Comparison of ENCODE assay signal across 20 cellular contexts in genomic region chr4:89538886-89539285, GRCh38.
A peak's percentile ranks its signal among the peaks of the same experiment; 100 is the strongest.
DNase-seq lines count a peak whose midpoint lies in the region; ATAC-seq, FAIRE-seq and TF ChIP-seq lines count a peak whose summit lies in the region.
"Had no signal": no experiment of that assay in that cellular context is flagged by ENCODE, and none has a peak within 500 bp of the region (broad histone marks: within the 10 kb centered on the region; RNA-seq: fewer than 3 reads in every experiment).

No MANE protein-coding gene starts in this region.

- 31% methylated on average over 1 of the region's 1 CpG for WGBS in A549 (ENCODE audit: missing lambda C conversion rate)

- intact Hi-C loops in posterior cingulate gyrus (cut with DNase I) (no loop called here), Caco-2 (cut with micrococcal nuclease; ENCODE audit: unreplicated experiment) (no loop called here)

- peak overlapping the region; percentile 59 for H3K4me2 ChIP-seq in A549
- H3K4me2 ChIP-seq: BLaER1 had no signal

- no peak for TF ChIP-seq CTCF in A549 (IDR thresholded peaks at IDR 0.05)
- no peak for TF ChIP-seq CTCF in fibroblast of pulmonary artery (IDR thresholded peaks at IDR 0.05; ENCODE audit: low read length, missing control alignments)
- TF ChIP-seq CTCF in nephron (IDR thresholded peaks at IDR 0.05; ENCODE audit: unreplicated experiment in 3 of 3): no peak
- no peak for TF ChIP-seq CTCF in Caco-2 (IDR thresholded peaks at IDR 0.05; ENCODE audit: insufficient read depth in 1 of 2, low read depth in 1 of 2, low read length in 1 of 2, severe bottlenecking in 1 of 2, unreplicated experiment in 1 of 2)

- no peak for TF ChIP-seq POLR2A in A549 (IDR thresholded peaks at IDR 0.05; ENCODE audit: low read length)

- no peaks in the 10 kb centered on the region for H3K36me3 ChIP-seq in SJSA1
- no peaks in the 10 kb centered on the region for H3K36me3 ChIP-seq in Caco-2 (ENCODE audit: control insufficient read depth, insufficient read depth, low read length)
- H3K36me3 ChIP-seq: BLaER1 had no signal

- CTCF ChIA-PET in A549 (lab: Yijun Ruan, JAX) (no interaction called here), Caco-2 (lab: Charles Lee) (no interaction called here)

- H3K4me3 ChIP-seq in A549 (no peak overlapping the region), SJSA1 (no peak overlapping the region), fibroblast of pulmonary artery (replicated peaks; ENCODE audit: low read depth, low read length) (no peak overlapping the region), Caco-2 (ENCODE audit: low read depth, low read length) (no peak overlapping the region)
- H3K4me3 ChIP-seq: BLaER1 had no signal

- BruUV-seq in Caco-2 (replicated peaks; lab: Mats Ljungman, UMichigan): no TSS peak

- TF ChIP-seq EP300 in A549 (IDR thresholded peaks at IDR 0.05): no peak

- no peak for FAIRE-seq in A549 (lab: Jason Lieb, UNC)
- FAIRE-seq: GM12892, GM18507 had no signal

- H3K9me3 Mint-ChIP-seq in nephron (peaks cover 18% of the 10 kb centered on the region), Caco-2 (ENCODE audit: unreplicated experiment) (peaks cover 13% of the 10 kb centered on the region)

- peak overlapping the region in 2 of 3 experiments; percentile 25 to 54 for H3K27ac Mint-ChIP-seq in nephron
- H3K27ac Mint-ChIP-seq in Caco-2 (ENCODE audit: unreplicated experiment): no peak overlapping the region
- H3K27ac Mint-ChIP-seq: CD8-positive, alpha-beta T cell had no signal

- H3K27ac ChIP-seq in A549 (peak overlapping the region in 1 of 2 experiments; percentile 50; a peak in 1 of 6 replicates), SJSA1 (peak overlapping the region; percentile 60; the same call in 1 of the 2 replicates)
- H3K27ac ChIP-seq: BLaER1 had no signal

- DNase-seq in A549 (ENCODE audit: low read depth in 1 of 2, low spot score in 1 of 2) (no peak), SJSA1 (ENCODE audit: low read depth in 1 of 2, low spot score in 2 of 2) (peak in 1 of 2 experiments; percentile 9), fibroblast of pulmonary artery (ENCODE audit: low read depth) (peak; percentile 38), posterior cingulate gyrus (no peak), DMS79 treated with DMSO at 0.1 percent for 48 hours (lab: John Stamatoyannopoulos, UW) (no peak), Caco-2 (no peak)
- DNase-seq: 8988T; CD8-positive, alpha-beta T cell; DMS53; KBM-7; NCI-H1417; NCI-H187; NCI-H524; NCI-H82; SHP77 had no signal

- H3K27me3 ChIP-seq in SJSA1 (replicated peaks) (no peaks in the 10 kb centered on the region), Caco-2 (replicated peaks; ENCODE audit: control insufficient read depth, insufficient read depth, low read length) (no peaks in the 10 kb centered on the region)
- H3K27me3 ChIP-seq: BLaER1 had no signal

- peaks cover 28% of the 10 kb centered on the region for H3K4me1 ChIP-seq in A549
- peaks cover 22% of the 10 kb centered on the region for H3K4me1 ChIP-seq in SJSA1 (replicated peaks)
- no peaks in the 10 kb centered on the region for H3K4me1 ChIP-seq in Caco-2
- H3K4me1 ChIP-seq: BLaER1 had no signal

- POLR2A ChIA-PET in A549 (lab: Yijun Ruan, JAX): no interaction called here
- POLR2A ChIA-PET in Caco-2 (lab: Charles Lee): no interaction called here

- no peak for ATAC-seq in A549
- no peak for ATAC-seq in HG03460 (IDR thresholded peaks at IDR 0.05; ENCODE audit: unreplicated experiment)
- ATAC-seq: CD8-positive, alpha-beta T cell had no signal

- H3K4me1 Mint-ChIP-seq in nephron (peaks cover 31% of the 10 kb centered on the region), Caco-2 (ENCODE audit: low read depth, unreplicated experiment) (no peaks in the 10 kb centered on the region)

- H3K27me3 Mint-ChIP-seq in nephron (ENCODE audit: low read depth): no peaks in the 10 kb centered on the region
- peaks cover 7% of the 10 kb centered on the region for H3K27me3 Mint-ChIP-seq in Caco-2 (ENCODE audit: insufficient read depth, unreplicated experiment)

- H3K36me3 Mint-ChIP-seq in nephron (ENCODE audit: low read depth): peaks cover 5% of the 10 kb centered on the region
- H3K36me3 Mint-ChIP-seq in Caco-2 (ENCODE audit: insufficient read depth, unreplicated experiment): no peaks in the 10 kb centered on the region
- H3K36me3 Mint-ChIP-seq: CD8-positive, alpha-beta T cell had no signal

- no peak for TF ChIP-seq RAD21 in A549 (conservative IDR thresholded peaks at IDR 0.05 in 1 of 2, IDR thresholded peaks at IDR 0.05 in 1 of 2)

- H3K9me3 ChIP-seq in A549 (no peaks in the 10 kb centered on the region), SJSA1 (replicated peaks) (no peaks in the 10 kb centered on the region), Caco-2 (no peaks in the 10 kb centered on the region; the same call in 1 of the 2 replicates)

- H3K4me3 Mint-ChIP-seq in nephron (no peak overlapping the region), Caco-2 (ENCODE audit: unreplicated experiment) (no peak overlapping the region)
- H3K4me3 Mint-ChIP-seq: CD8-positive, alpha-beta T cell had no signal

TF ChIP-seq in A549, 52 proteins besides CTCF, POLR2A, EP300 and RAD21:
- TF ChIP-seq TFCP2L1 (CRISPR knock-in tag; IDR thresholded peaks at IDR 0.05): no peak
- no peak for TF ChIP-seq RARB (CRISPR knock-in tag; IDR thresholded peaks at IDR 0.05)
- TF ChIP-seq MAFK (IDR thresholded peaks at IDR 0.05; ENCODE audit: partially characterized antibody): no peak
- TF ChIP-seq KDM5A (IDR thresholded peaks at IDR 0.05): no peak
- TF ChIP-seq TP53 (CRISPR knock-in tag; IDR thresholded peaks at IDR 0.05): no peak
- TF ChIP-seq KDM1A (IDR thresholded peaks at IDR 0.05; ENCODE audit: low read depth): no peak
- TF ChIP-seq CHD4 (IDR thresholded peaks at IDR 0.05; ENCODE audit: borderline replicate concordance): no peak
TF ChIP-seq in A549: peak in this region for 0.
